Comparison of ENCODE assay signal across 2 cellular contexts in the genomic region with DNA sequence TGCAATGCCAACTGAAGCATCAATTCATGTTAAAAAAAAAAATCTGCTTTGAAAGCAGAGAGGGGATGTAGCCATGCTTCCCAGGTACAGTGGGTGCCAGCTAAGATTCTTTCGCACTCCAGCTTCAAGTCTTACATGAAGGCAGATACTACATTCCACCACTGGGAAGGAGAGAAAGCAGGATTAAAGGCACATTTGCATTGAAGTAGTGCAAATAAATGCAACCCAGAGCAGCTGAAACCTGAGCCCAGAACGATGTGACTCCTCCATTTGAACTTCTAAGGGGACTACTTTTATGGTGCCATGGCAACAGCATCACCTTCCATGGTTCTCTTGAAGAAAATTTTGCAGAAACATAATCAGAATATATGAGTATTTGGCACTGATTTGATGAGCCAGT.
TF ChIP-seq lines count a peak whose summit lies in the region.

No MANE protein-coding gene starts in this region.

TF ChIP-seq in GM23338, 12 proteins besides CTCF, POLR2A, EP300 and RAD21 (continues in another document):
- TF ChIP-seq ETS1 (IDR thresholded peaks at IDR 0.05): no peak
- no peak for TF ChIP-seq ZNF331 (CRISPR knock-in tag; IDR thresholded peaks at IDR 0.05; ENCODE audit: low read depth)
- no peak for TF ChIP-seq ZNF114 (CRISPR knock-in tag; IDR thresholded peaks at IDR 0.05)
- no peak for TF ChIP-seq EZH2 (IDR thresholded peaks at IDR 0.05; ENCODE audit: low read depth, unreplicated experiment)
- no peak for TF ChIP-seq REST (IDR thresholded peaks at IDR 0.05; ENCODE audit: unreplicated experiment)
- TF ChIP-seq EZH2phosphoT487 (IDR thresholded peaks at IDR 0.05; ENCODE audit: unreplicated experiment): no peak
- no peak for TF ChIP-seq CREB1 (CRISPR knock-in tag; IDR thresholded peaks at IDR 0.05; ENCODE audit: low read depth)
- no peak for TF ChIP-seq POLR2AphosphoS5 (IDR thresholded peaks at IDR 0.05; ENCODE audit: low read depth)
- TF ChIP-seq NANOG (IDR thresholded peaks at IDR 0.05; ENCODE audit: borderline replicate concordance): no peak
- TF ChIP-seq JUNB (IDR thresholded peaks at IDR 0.05; ENCODE audit: unreplicated experiment): no peak

TF ChIP-seq in K562, 482 proteins besides CTCF, POLR2A, EP300 and RAD21:
- TF ChIP-seq MCM5 (IDR thresholded peaks at IDR 0.05; ENCODE audit: low read depth) (no peak), POLR2B (IDR thresholded peaks at IDR 0.05; ENCODE audit: low read depth, partially characterized antibody) (no peak), RFX1 (IDR thresholded peaks at IDR 0.05) (peak; percentile 29; the same call in 1 of the 2 replicates), ZBTB8A (IDR thresholded peaks at IDR 0.05; ENCODE audit: partially characterized antibody) (no peak)
